8 cellular contexts compared by ENCODE assay signal in the genomic region with DNA sequence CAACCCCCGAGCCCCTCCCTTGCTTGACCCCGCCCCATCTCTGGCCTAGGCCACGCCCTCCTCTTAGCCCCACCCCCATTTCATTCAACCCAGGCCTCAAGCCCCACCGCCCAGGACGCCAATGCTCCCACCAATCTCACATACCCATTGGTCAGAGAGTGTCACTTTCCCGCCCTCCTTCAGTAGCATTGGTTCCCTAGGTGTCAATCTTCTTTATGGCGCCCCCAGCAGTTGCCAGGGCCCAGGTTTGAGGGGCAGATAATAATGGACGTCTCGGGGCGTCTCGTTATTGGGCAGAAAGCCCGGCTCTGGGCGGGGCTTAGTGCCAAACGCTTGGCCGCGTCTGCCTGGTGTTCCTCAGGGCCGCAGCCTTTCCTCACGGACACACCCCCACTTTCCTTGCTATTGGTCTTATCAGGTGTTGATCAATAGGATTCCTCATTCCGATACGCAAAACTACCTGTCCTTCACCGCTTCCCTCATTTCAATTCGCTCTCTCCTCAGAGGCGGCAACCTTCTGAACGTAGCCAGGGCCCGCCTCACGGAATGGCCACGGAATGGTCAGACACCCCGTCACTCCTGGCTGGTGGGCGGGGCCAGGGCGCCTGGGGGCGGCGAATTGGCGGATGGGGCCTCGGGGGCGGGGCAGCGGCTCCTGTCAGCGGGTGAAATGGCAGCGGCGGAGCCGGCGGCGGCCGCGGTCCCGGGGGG. TPM values are rescaled to one million over a fixed set of nuclear protein-coding genes. Genes with fewer than 3 reads are reported as not detected.
A peak's percentile ranks its signal among the peaks of the same experiment; 100 is the strongest.
DNase-seq lines count a peak whose midpoint lies in the region; ATAC-seq, FAIRE-seq and TF ChIP-seq lines count a peak whose summit lies in the region.

A gene (plus strand): TSS at position 658 of the 711 bp plus-strand sequence. CDS start 16,325 bp downstream, outside the sequence.

- H3K79me2 ChIP-seq in mammary epithelial cell (ENCODE audit: insufficient read depth, low read length) = no peaks in the 10 kb centered on the region

- DNase-seq in A549 (ENCODE audit: low read depth in 1 of 2, low spot score in 1 of 2) (peak; percentile 96 to 99), NCI-H2171 treated with DMSO at 0.1 percent for 48 hours (lab: John Stamatoyannopoulos, UW) (peak; percentile 100), mammary epithelial cell (peak; percentile 100)

- H3K27me3 ChIP-seq in mammary epithelial cell (ENCODE audit: insufficient read depth, low read length) = no peaks in the 10 kb centered on the region
- H3K27me3 ChIP-seq in skeletal muscle satellite cell (ENCODE audit: control insufficient read depth, insufficient read depth, low read length) = peaks cover 7% of the 10 kb centered on the region

- no peaks in the 10 kb centered on the region for H4K20me1 ChIP-seq in mammary epithelial cell (ENCODE audit: insufficient read depth, low read length)

- ATAC-seq in A549 (peak; percentile 93 to 95), GM18867 (IDR thresholded peaks at IDR 0.05; ENCODE audit: unreplicated experiment) (peak; percentile 84), HG03108 (IDR thresholded peaks at IDR 0.05; ENCODE audit: unreplicated experiment) (peak; percentile 81)

- POLR2A ChIA-PET in A549 (lab: Yijun Ruan, JAX) = interaction anchor here (1.0 kb wide), 1 partner anchor 730 kb away, joined by 3 read pairs; no protein-coding TSS in a partner anchor

- H3K36me3 ChIP-seq in mammary epithelial cell (ENCODE audit: insufficient read depth, low read length) (no peaks in the 10 kb centered on the region), skeletal muscle satellite cell (ENCODE audit: insufficient read depth, low read length) (no peaks in the 10 kb centered on the region)

- no peak for TF ChIP-seq EP300 in A549 (IDR thresholded peaks at IDR 0.05)

- peak within 1 kb of the TSS; percentile 9 for H3K9ac ChIP-seq in mammary epithelial cell (ENCODE audit: insufficient read depth, low read length)
- peak within 1 kb of the TSS; percentile 78 for H3K9ac ChIP-seq in skeletal muscle satellite cell (ENCODE audit: low read depth, low read length)

- in situ Hi-C loops in mammary epithelial cell (cut with MboI; ENCODE audit: low sequenced_read_pairs in 2 of 2) = no loop called here

- no TSS peak for BruUV-seq in mammary epithelial cell (replicated peaks; lab: Mats Ljungman, UMichigan)

- WGBS in A549 (ENCODE audit: missing lambda C conversion rate) = under 1% methylated on average over 19 of the region's 45 CpGs
- WGBS in mammary epithelial cell (ENCODE audit: low coverage, missing lambda C conversion rate) = 2% methylated on average over 15 of the region's 45 CpGs

- CTCF ChIA-PET in A549 (lab: Yijun Ruan, JAX) (interaction anchor here (1.0 to 3.3 kb wide), 2 partner anchors 23 to 30 kb away, joined by 3 to 20 read pairs; no protein-coding TSS in a partner anchor), mammary epithelial cell (lab: Charles Lee; ENCODE audit: low non-redundant PET) (no interaction called here)

- H2AFZ ChIP-seq in mammary epithelial cell (ENCODE audit: low read depth, low read length) = peak within 1 kb of the TSS; percentile 98

- no peaks in the 10 kb centered on the region for H3K9me3 ChIP-seq in A549
- no peaks in the 10 kb centered on the region for H3K9me3 ChIP-seq in mammary epithelial cell (replicated peaks; ENCODE audit: insufficient read depth, low read length)
- no peaks in the 10 kb centered on the region for H3K9me3 ChIP-seq in iPS-18c (ENCODE audit: control insufficient read depth, insufficient read depth, low read length)
- no peaks in the 10 kb centered on the region for H3K9me3 ChIP-seq in skeletal muscle satellite cell (replicated peaks; ENCODE audit: low read length)

- peak within 1 kb of the TSS; percentile 67 to 85 for H3K27ac ChIP-seq in A549
- peak within 1 kb of the TSS; percentile 42; the same call in 1 of the 2 replicates for H3K27ac ChIP-seq in VCaP
- no peak within 1 kb of the TSS for H3K27ac ChIP-seq in mammary epithelial cell (ENCODE audit: insufficient read depth, low read depth, low read length)

- TF ChIP-seq CTCF in A549 (IDR thresholded peaks at IDR 0.05) (no peak), VCaP (conservative IDR thresholded peaks at IDR 0.05) (no peak), mammary epithelial cell (conservative IDR thresholded peaks at IDR 0.05 in 1 of 2, IDR thresholded peaks at IDR 0.05 in 1 of 2; ENCODE audit: extremely low read depth in 1 of 2, insufficient read depth in 1 of 2, low read depth in 1 of 2, low read length in 2 of 2) (no peak)

- H3K4me1 ChIP-seq in A549 (peaks cover 10% of the 10 kb centered on the region; the same call in 1 of the 3 replicates), mammary epithelial cell (ENCODE audit: insufficient read depth, low read length) (peaks cover 27% of the 10 kb centered on the region), skeletal muscle satellite cell (ENCODE audit: control insufficient read depth, insufficient read depth, low read length) (peaks cover 30% of the 10 kb centered on the region)

- peak; percentile 59 for FAIRE-seq in A549 (lab: Jason Lieb, UNC)

- dilution Hi-C loops in mammary epithelial cell (cut with HindIII; ENCODE audit: low sequenced_read_pairs) = no loop called here

- TF ChIP-seq POLR2A in A549 (IDR thresholded peaks at IDR 0.05; ENCODE audit: low read length) = no peak

- H3K4me3 ChIP-seq in A549 (peak within 1 kb of the TSS; percentile 89), mammary epithelial cell (replicated peaks in 1 of 3; ENCODE audit: insufficient read depth in 1 of 3, low read depth in 2 of 3, low read length in 3 of 3) (peak within 1 kb of the TSS; percentile 57 to 75 (median 60)), iPS-18c (ENCODE audit: insufficient read depth, low read depth, low read length) (peak within 1 kb of the TSS; percentile 59), skeletal muscle satellite cell (ENCODE audit: low read length) (peak within 1 kb of the TSS; percentile 77)

- intact Hi-C loops in mammary epithelial cell (cut with micrococcal nuclease) = loop anchor here (1.0 kb wide), 1 partner anchor 148 kb away; no protein-coding TSS in a partner anchor

- H3K4me2 ChIP-seq in A549 (peak within 1 kb of the TSS; percentile 84), mammary epithelial cell (ENCODE audit: insufficient read depth, low read depth, low read length) (peak within 1 kb of the TSS; percentile 72), skeletal muscle satellite cell (ENCODE audit: low read length) (peak within 1 kb of the TSS; percentile 76)

- TF ChIP-seq RAD21 in A549 (conservative IDR thresholded peaks at IDR 0.05 in 1 of 2, IDR thresholded peaks at IDR 0.05 in 1 of 2) = no peak

TF ChIP-seq in A549, 52 proteins besides CTCF, POLR2A, EP300 and RAD21:
- TF ChIP-seq EHF (CRISPR knock-in tag; IDR thresholded peaks at IDR 0.05) (no peak), ZNF302 (CRISPR knock-in tag; IDR thresholded peaks at IDR 0.05) (no peak), TP53 (CRISPR knock-in tag; IDR thresholded peaks at IDR 0.05) (no peak), RFX5 (IDR thresholded peaks at IDR 0.05) (peak; percentile 51; the same call in 1 of the 2 replicates), CHD2 (IDR thresholded peaks at IDR 0.05; ENCODE audit: low read length, partially characterized antibody) (peak; percentile 45)
- TF ChIP-seq, protein P1, sequence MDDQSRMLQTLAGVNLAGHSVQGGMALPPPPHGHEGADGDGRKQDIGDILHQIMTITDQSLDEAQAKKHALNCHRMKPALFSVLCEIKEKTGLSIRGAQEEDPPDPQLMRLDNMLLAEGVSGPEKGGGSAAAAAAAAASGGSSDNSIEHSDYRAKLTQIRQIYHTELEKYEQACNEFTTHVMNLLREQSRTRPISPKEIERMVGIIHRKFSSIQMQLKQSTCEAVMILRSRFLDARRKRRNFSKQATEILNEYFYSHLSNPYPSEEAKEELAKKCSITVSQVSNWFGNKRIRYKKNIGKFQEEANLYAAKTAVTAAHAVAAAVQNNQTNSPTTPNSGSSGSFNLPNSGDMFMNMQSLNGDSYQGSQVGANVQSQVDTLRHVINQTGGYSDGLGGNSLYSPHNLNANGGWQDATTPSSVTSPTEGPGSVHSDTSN (IDR thresholded peaks at IDR 0.05) = peak; percentile 99

RNA-seq across cellular contexts. Expression of the gene that starts here (rescaled TPM):
- polyA plus RNA-seq in A549 (2011; rRNA removed) (1.1 and 1.2 TPM in 2 replicates), A549 (2017; fragmentation: RNase III; extraction: RNeasy Plus Mini Kit Qiagen cat#74134 plus additional on column Dnase treatment) (1.2 to 2.3 TPM (median 1.8 TPM) in 3 replicates), mammary epithelial cell (6.8 TPM)
- polyA plus RNA-seq in A549 (2012; cell fraction: cytosol; rRNA removed) = 1.5 and 2.1 TPM in 2 replicates
- polyA plus RNA-seq in A549 (2012; cell fraction: nucleus; rRNA removed) = 2.5 and 2.6 TPM in 2 replicates
- polyA minus RNA-seq in A549 (2011; rRNA and poly(A)+ RNA removed) = 0.83 and 3.3 TPM in 2 replicates
- 10 to 100 TPM; 15.2 to 17.5 TPM for total RNA-seq in mammary epithelial cell
- 26.1 TPM for polyA minus RNA-seq in mammary epithelial cell
- 17.2 and 22.3 TPM in 2 replicates for total RNA-seq in skeletal muscle satellite cell (2012; rRNA removed)
